In genomic region chr11:31106326-31106725, GRCh38 we compare ENCODE assay signal across 1 cellular context.
TF ChIP-seq lines count a peak whose summit lies in the region.

No MANE protein-coding gene starts in this region.

TF ChIP-seq in WTC11, 78 proteins besides CTCF, POLR2A, EP300 and RAD21 (continued from another document):
- TF ChIP-seq ZNF532 (CRISPR knock-in tag; IDR thresholded peaks at IDR 0.05; ENCODE audit: borderline replicate concordance) (no peak), ATF3 (CRISPR knock-in tag; conservative IDR thresholded peaks at IDR 0.05) (no peak)
